Comparison of ENCODE assay signal across 1 cellular context in the genomic region with DNA sequence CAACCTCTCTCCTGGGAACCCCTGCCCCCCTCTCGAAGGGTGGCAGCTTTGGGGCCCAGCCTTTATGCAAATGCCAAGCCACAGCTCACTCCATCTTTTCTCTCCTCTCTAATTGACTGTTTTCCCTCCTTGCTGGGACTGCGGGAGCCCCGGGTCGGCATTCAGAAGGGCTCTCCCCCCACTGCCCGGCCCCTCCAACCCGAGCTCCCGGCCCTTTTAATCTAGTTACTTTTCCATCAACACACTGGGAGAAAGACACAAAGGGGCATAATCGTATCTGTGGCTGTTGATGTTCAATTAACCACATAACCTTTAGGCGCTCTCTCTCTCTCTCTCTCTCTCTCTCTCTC.
TF ChIP-seq lines count a peak whose summit lies in the region.

No MANE protein-coding gene starts in this region.

TF ChIP-seq in HepG2, 621 proteins besides CTCF, POLR2A, EP300 and RAD21:
- TF ChIP-seq, protein P1, sequence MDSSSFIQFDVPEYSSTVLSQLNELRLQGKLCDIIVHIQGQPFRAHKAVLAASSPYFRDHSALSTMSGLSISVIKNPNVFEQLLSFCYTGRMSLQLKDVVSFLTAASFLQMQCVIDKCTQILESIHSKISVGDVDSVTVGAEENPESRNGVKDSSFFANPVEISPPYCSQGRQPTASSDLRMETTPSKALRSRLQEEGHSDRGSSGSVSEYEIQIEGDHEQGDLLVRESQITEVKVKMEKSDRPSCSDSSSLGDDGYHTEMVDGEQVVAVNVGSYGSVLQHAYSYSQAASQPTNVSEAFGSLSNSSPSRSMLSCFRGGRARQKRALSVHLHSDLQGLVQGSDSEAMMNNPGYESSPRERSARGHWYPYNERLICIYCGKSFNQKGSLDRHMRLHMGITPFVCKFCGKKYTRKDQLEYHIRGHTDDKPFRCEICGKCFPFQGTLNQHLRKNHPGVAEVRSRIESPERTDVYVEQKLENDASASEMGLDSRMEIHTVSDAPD (CRISPR knock-in tag; IDR thresholded peaks at IDR 0.05), result no peak
- TF ChIP-seq SRY (CRISPR knock-in tag; IDR thresholded peaks at IDR 0.05) (no peak), MXD4 (CRISPR knock-in tag; IDR thresholded peaks at IDR 0.05) (0 out of 2 replicates have a peak, but pooled peaks have one; percentile 0), MAFF (IDR thresholded peaks at IDR 0.05; ENCODE audit: low read depth, low read length) (no peak), ZNF619 (CRISPR knock-in tag; IDR thresholded peaks at IDR 0.05) (no peak), SNAI1 (CRISPR knock-in tag; IDR thresholded peaks at IDR 0.05; ENCODE audit: borderline replicate concordance) (no peak), SRSF9 (IDR thresholded peaks at IDR 0.05; ENCODE audit: borderline replicate concordance, insufficient read depth, low read depth, low read length, poor library complexity, severe bottlenecking) (no peak)
- TF ChIP-seq, protein P2, sequence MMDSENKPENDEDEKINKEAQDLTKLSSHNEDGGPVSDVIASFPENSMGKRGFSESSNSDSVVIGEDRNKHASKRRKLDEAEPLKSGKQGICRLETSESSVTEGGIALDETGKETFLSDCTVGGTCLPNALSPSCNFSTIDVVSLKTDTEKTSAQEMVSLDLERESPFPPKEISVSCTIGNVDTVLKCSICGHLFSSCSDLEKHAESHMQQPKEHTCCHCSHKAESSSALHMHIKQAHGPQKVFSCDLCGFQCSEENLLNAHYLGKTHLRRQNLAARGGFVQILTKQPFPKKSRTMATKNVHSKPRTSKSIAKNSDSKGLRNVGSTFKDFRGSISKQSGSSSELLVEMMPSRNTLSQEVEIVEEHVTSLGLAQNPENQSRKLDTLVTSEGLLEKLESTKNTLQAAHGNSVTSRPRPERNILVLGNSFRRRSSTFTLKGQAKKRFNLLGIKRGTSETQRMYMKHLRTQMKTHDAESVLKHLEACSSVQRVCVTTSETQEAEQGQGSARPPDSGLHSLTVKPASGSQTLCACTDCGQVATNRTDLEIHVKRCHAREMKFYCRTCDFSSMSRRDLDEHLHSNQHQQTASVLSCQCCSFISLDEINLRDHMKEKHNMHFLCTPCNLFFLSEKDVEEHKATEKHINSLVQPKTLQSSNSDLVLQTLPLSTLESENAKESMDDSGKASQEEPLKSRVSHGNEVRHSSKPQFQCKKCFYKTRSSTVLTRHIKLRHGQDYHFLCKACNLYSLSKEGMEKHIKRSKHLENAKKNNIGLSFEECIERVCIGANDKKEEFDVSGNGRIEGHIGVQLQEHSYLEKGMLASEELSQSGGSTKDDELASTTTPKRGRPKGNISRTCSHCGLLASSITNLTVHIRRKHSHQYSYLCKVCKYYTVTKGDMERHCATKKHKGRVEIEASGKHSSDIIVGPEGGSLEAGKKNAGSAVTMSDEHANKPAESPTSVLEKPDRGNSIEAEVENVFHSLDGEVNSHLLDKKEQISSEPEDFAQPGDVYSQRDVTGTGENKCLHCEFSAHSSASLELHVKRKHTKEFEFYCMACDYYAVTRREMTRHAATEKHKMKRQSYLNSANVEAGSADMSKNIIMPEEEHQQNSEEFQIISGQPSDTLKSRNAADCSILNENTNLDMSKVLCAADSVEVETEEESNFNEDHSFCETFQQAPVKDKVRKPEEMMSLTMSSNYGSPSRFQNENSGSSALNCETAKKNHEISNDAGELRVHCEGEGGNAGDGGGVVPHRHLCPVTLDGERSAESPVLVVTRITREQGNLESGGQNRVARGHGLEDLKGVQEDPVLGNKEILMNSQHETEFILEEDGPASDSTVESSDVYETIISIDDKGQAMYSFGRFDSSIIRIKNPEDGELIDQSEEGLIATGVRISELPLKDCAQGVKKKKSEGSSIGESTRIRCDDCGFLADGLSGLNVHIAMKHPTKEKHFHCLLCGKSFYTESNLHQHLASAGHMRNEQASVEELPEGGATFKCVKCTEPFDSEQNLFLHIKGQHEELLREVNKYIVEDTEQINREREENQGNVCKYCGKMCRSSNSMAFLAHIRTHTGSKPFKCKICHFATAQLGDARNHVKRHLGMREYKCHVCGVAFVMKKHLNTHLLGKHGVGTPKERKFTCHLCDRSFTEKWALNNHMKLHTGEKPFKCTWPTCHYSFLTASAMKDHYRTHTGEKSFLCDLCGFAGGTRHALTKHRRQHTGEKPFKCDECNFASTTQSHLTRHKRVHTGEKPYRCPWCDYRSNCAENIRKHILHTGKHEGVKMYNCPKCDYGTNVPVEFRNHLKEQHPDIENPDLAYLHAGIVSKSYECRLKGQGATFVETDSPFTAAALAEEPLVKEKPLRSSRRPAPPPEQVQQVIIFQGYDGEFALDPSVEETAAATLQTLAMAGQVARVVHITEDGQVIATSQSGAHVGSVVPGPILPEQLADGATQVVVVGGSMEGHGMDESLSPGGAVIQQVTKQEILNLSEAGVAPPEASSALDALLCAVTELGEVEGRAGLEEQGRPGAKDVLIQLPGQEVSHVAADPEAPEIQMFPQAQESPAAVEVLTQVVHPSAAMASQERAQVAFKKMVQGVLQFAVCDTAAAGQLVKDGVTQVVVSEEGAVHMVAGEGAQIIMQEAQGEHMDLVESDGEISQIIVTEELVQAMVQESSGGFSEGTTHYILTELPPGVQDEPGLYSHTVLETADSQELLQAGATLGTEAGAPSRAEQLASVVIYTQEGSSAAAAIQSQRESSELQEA (CRISPR knock-in tag; IDR thresholded peaks at IDR 0.05; ENCODE audit: not compliant biosample characterization), result no peak
